In the genomic region with DNA sequence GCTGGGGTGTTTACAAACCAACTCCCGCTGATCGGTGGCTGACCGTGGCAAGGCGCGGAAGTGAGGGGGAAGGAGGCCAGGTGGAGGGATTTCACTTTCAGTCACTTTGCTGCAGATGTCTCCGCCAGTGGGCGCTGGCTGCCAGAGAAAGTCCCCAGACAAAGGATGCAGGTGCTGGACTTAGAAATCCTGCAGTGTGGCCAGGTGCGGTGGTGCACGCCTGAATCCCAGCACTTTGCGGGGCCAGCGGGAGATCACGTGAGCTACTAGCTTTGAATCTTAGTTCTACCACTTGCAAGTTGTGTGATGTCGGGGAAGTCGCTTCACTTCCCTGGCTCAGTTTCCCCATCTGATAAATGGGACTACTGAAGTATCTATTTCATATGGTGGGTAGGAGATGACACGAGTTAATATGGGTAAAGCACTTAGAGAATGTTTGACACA, we compare ENCODE assay signal across 9 cellular contexts.
DNase-seq lines count a peak whose midpoint lies in the region; ATAC-seq, FAIRE-seq and TF ChIP-seq lines count a peak whose summit lies in the region.
"Had no signal": no experiment of that assay in that cellular context is flagged by ENCODE, and none has a peak within 500 bp of the region (broad histone marks: within the 10 kb centered on the region; RNA-seq: fewer than 3 reads in every experiment).

No MANE protein-coding gene starts in this region.

- in situ Hi-C loops in K562 (cut with MboI): loop anchor here (5.0 kb wide), 1 partner anchor 139 kb away; no protein-coding TSS in a partner anchor

- H3K4me3 Mint-ChIP-seq in natural killer cell: no peak overlapping the region

- H4K20me1 ChIP-seq in K562 (replicated peaks; ENCODE audit: control insufficient read depth, insufficient read depth, low read length): no peaks in the 10 kb centered on the region

- no peaks in the 10 kb centered on the region for H3K36me3 Mint-ChIP-seq in natural killer cell
- H3K36me3 Mint-ChIP-seq: brain had no signal

- TF ChIP-seq POLR2A in K562 (conservative IDR thresholded peaks at IDR 0.05): no peak

- H3K9me3 ChIP-seq in RWPE2 (ENCODE audit: severe bottlenecking) (no peaks in the 10 kb centered on the region), K562 (replicated peaks; ENCODE audit: control insufficient read depth, insufficient read depth, low read depth, low read length) (no peaks in the 10 kb centered on the region)

- no peaks in the 10 kb centered on the region for H3K36me3 ChIP-seq in RWPE2 (ENCODE audit: low read depth)
- no peaks in the 10 kb centered on the region for H3K36me3 ChIP-seq in K562 (ENCODE audit: control insufficient read depth, insufficient read depth, low read length)

- 3% methylated on average over 15 of the region's 15 CpGs for WGBS in K562 (ENCODE audit: insufficient coverage, low coverage, missing lambda C conversion rate)

- H3K4me1 Mint-ChIP-seq in natural killer cell: peaks cover 0 to 6% of the 10 kb centered on the region in 2 donors

- no peaks in the 10 kb centered on the region for H3K9me3 Mint-ChIP-seq in natural killer cell
- H3K9me3 Mint-ChIP-seq: brain had no signal

- DNase-seq in NCI-H748 (lab: John Stamatoyannopoulos, UW; ENCODE audit: unreplicated experiment) (peak; percentile 69), NCI-H748 treated with DMSO at 0.1 percent for 48 hours (lab: John Stamatoyannopoulos, UW) (no peak), RWPE2 (ENCODE audit: low spot score) (no peak), K562 (ENCODE audit: extremely low read depth in 1 of 4, low spot score in 3 of 4) (peak; percentile 61 to 67 (median 62)), natural killer cell (peak; percentile 23), NCI-H2196 (lab: John Stamatoyannopoulos, UW; ENCODE audit: unreplicated experiment) (no peak), RKO (ENCODE audit: low spot score) (no peak)

- TF ChIP-seq CTCF in RWPE2 (IDR thresholded peaks at IDR 0.05; ENCODE audit: poor library complexity, severe bottlenecking): peak; percentile 77
- TF ChIP-seq CTCF in K562 (IDR thresholded peaks at IDR 0.05 in 2 of 3, conservative IDR thresholded peaks at IDR 0.05 in 1 of 3; ENCODE audit: insufficient read depth in 2 of 3, low read depth in 1 of 3, low read length in 3 of 3): peak; percentile 77 to 91 (median 85)
- peak; percentile 42 for TF ChIP-seq CTCF in natural killer cell (IDR thresholded peaks at IDR 0.05)

- H3K27me3 ChIP-seq in RWPE2 (ENCODE audit: insufficient read depth, poor library complexity, severe bottlenecking): peaks cover 5% of the 10 kb centered on the region
- H3K27me3 ChIP-seq in K562 (ENCODE audit: control insufficient read depth in 2 of 2, insufficient read depth in 2 of 2, low read length in 2 of 2): peaks cover 0 to 5% of the 10 kb centered on the region in 2 experiments; a peak in 4 of 5 replicates

- H3K9me1 ChIP-seq in K562 (ENCODE audit: control insufficient read depth, insufficient read depth, low read length): no peaks in the 10 kb centered on the region

- peak; percentile 88 for ATAC-seq in HG03159 (IDR thresholded peaks at IDR 0.05; ENCODE audit: unreplicated experiment)
- peak; percentile 59 for ATAC-seq in RWPE2 (ENCODE audit: low read depth)
- ATAC-seq in K562: peak; percentile 88
- ATAC-seq in natural killer cell: peak in 1 of 3 donors; percentile 58

- peak overlapping the region; percentile 69 for H3K4me2 ChIP-seq in K562 (ENCODE audit: insufficient read depth, low read length)

- no peak for TF ChIP-seq EP300 in K562 (IDR thresholded peaks at IDR 0.05; ENCODE audit: low read length)

- BruUV-seq in K562 (replicated peaks; lab: Mats Ljungman, UMichigan): no TSS peak

- H3K4me1 ChIP-seq in RWPE2 (ENCODE audit: insufficient read depth, poor library complexity, severe bottlenecking): no peaks in the 10 kb centered on the region
- no peaks in the 10 kb centered on the region; a peak in 2 of 5 replicates for H3K4me1 ChIP-seq in K562 (replicated peaks in 1 of 2; ENCODE audit: control insufficient read depth in 2 of 2, insufficient read depth in 2 of 2, low read length in 2 of 2)

- intact Hi-C loops in K562 (cut with micrococcal nuclease): loop anchor here (2.0 to 10.0 kb wide), 3 partner anchors 134 to 528 kb away; no protein-coding TSS in a partner anchor
- intact Hi-C loops in natural killer cell (cut with micrococcal nuclease): loop anchor here (1.0 to 5.0 kb wide), 3 partner anchors 529 to 786 kb away; no protein-coding TSS in a partner anchor

- POLR2A ChIA-PET in K562 (lab: Yijun Ruan, JAX): no interaction called here

- peak; percentile 51 for FAIRE-seq in K562 (lab: Jason Lieb, UNC)

- peaks cover 2 to 4% of the 10 kb centered on the region in 2 donors for H3K27me3 Mint-ChIP-seq in natural killer cell (ENCODE audit: low read depth in 2 of 2)

- H3K9ac ChIP-seq in K562 (ENCODE audit: insufficient read depth in 1 of 2, low read depth in 2 of 2, low read length in 2 of 2): peak overlapping the region in 1 of 2 experiments; percentile 0; a peak in 1 of 4 replicates

- no peak overlapping the region for H3K27ac Mint-ChIP-seq in natural killer cell

- no peak overlapping the region for H3K4me3 ChIP-seq in RWPE2 (ENCODE audit: severe bottlenecking)
- no peak overlapping the region for H3K4me3 ChIP-seq in K562

- peak overlapping the region; percentile 68 for H2AFZ ChIP-seq in K562 (ENCODE audit: low read depth, low read length)

- CTCF ChIA-PET in K562 (lab: Yijun Ruan, JAX; ENCODE audit: low intra/inter-chr PET ratio): interaction anchor here (0.9 to 2.1 kb wide), 3 partner anchors 134 to 531 kb away, joined by 3 to 9 read pairs (median 8); no protein-coding TSS in a partner anchor

- no peaks in the 10 kb centered on the region for H3K79me2 ChIP-seq in K562 (ENCODE audit: control insufficient read depth, insufficient read depth, low read length)

- peak; percentile 66 to 83 for TF ChIP-seq RAD21 in K562 (CRISPR knock-in tag; conservative IDR thresholded peaks at IDR 0.05 in 1 of 2, IDR thresholded peaks at IDR 0.05 in 1 of 2)

- H3K27ac ChIP-seq in RWPE2 (ENCODE audit: poor library complexity, severe bottlenecking) (no peak overlapping the region), K562 (ENCODE audit: extremely low read depth, low read depth, low read length) (no peak overlapping the region)

TF ChIP-seq in K562, 482 proteins besides CTCF, POLR2A, EP300 and RAD21 (continues in another document):
- peak; percentile 44; the same call in 1 of the 2 replicates for TF ChIP-seq BHLHE40 (IDR thresholded peaks at IDR 0.05; ENCODE audit: low read length)
- 0 out of 2 replicates have a peak, but pooled peaks have one; percentile 33 for TF ChIP-seq JUND (IDR thresholded peaks at IDR 0.05; ENCODE audit: borderline replicate concordance, low read depth, low read length)
- TF ChIP-seq JUND (tag; IDR thresholded peaks at IDR 0.05; ENCODE audit: borderline replicate concordance, low read depth, low read length): no peak
- TF ChIP-seq CC2D1A (IDR thresholded peaks at IDR 0.05): peak; percentile 51; the same call in 1 of the 2 replicates
- peak; percentile 61 for TF ChIP-seq SMC3 (conservative IDR thresholded peaks at IDR 0.05; ENCODE audit: insufficient read depth, low read depth, low read length)
- TF ChIP-seq, protein P1, sequence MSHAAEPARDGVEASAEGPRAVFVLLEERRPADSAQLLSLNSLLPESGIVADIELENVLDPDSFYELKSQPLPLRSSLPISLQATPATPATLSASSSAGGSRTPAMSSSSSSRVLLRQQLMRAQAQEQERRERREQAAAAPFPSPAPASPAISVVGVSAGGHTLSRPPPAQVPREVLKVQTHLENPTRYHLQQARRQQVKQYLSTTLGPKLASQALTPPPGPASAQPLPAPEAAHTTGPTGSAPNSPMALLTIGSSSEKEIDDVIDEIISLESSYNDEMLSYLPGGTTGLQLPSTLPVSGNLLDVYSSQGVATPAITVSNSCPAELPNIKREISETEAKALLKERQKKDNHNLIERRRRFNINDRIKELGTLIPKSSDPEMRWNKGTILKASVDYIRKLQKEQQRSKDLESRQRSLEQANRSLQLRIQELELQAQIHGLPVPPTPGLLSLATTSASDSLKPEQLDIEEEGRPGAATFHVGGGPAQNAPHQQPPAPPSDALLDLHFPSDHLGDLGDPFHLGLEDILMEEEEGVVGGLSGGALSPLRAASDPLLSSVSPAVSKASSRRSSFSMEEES (CRISPR knock-in tag; IDR thresholded peaks at IDR 0.05): peak; percentile 44; the same call in 1 of the 2 replicates
- peak; percentile 46; the same call in 1 of the 2 replicates for TF ChIP-seq SMARCA5 (IDR thresholded peaks at IDR 0.05)
- TF ChIP-seq, protein P2, sequence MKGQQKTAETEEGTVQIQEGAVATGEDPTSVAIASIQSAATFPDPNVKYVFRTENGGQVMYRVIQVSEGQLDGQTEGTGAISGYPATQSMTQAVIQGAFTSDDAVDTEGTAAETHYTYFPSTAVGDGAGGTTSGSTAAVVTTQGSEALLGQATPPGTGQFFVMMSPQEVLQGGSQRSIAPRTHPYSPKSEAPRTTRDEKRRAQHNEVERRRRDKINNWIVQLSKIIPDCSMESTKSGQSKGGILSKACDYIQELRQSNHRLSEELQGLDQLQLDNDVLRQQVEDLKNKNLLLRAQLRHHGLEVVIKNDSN (CRISPR knock-in tag; IDR thresholded peaks at IDR 0.05): 0 out of 2 replicates have a peak, but pooled peaks have one; percentile 21
- no peak for TF ChIP-seq DPF2 (IDR thresholded peaks at IDR 0.05)
- no peak for TF ChIP-seq KLF6 (CRISPR knock-in tag; IDR thresholded peaks at IDR 0.05; ENCODE audit: borderline replicate concordance)
- TF ChIP-seq CTBP1 (IDR thresholded peaks at IDR 0.05; ENCODE audit: borderline replicate concordance): peak; percentile 60
- TF ChIP-seq KDM1A (IDR thresholded peaks at IDR 0.05): peak in 1 of 2 experiments; percentile 19; a peak in 1 of 4 replicates
- TF ChIP-seq, protein P3, sequence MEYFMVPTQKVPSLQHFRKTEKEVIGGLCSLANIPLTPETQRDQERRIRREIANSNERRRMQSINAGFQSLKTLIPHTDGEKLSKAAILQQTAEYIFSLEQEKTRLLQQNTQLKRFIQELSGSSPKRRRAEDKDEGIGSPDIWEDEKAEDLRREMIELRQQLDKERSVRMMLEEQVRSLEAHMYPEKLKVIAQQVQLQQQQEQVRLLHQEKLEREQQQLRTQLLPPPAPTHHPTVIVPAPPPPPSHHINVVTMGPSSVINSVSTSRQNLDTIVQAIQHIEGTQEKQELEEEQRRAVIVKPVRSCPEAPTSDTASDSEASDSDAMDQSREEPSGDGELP (CRISPR knock-in tag; IDR thresholded peaks at IDR 0.05; ENCODE audit: borderline replicate concordance): peak; percentile 47; the same call in 1 of the 2 replicates
- no peak for TF ChIP-seq MAFK (IDR thresholded peaks at IDR 0.05; ENCODE audit: low read length)
- TF ChIP-seq BCOR (IDR thresholded peaks at IDR 0.05): peak; percentile 78; the same call in 1 of the 2 replicates
- TF ChIP-seq RFX5 (IDR thresholded peaks at IDR 0.05; ENCODE audit: low read depth, low read length): no peak
- no peak for TF ChIP-seq BMI1 (IDR thresholded peaks at IDR 0.05; ENCODE audit: low read length)
- peak; percentile 64; the same call in 1 of the 2 replicates for TF ChIP-seq ZEB2 (IDR thresholded peaks at IDR 0.05)
- no peak for TF ChIP-seq GATAD2A (IDR thresholded peaks at IDR 0.05)
- TF ChIP-seq ZFP36 (IDR thresholded peaks at IDR 0.05; ENCODE audit: low read depth, low read length, partially characterized antibody): peak; percentile 51

Comparison
In these comparisons a context has a peak if more than half of its experiments do, and no peak if none do; other contexts are left out.
1. DNase-seq: peak in NCI-H748 (single experiment), K562 (4 of 4) and natural killer cell (single experiment); none in NCI-H748 treated with DMSO at 0.1 percent for 48 hours (single experiment), RWPE2 (single experiment), NCI-H2196 (single experiment) and RKO (single experiment).
2. Peak in every context shown above with its lines, with median percentiles within 50 percentile points of each other: CTCF ChIP-seq.